ENCODE assay signal across 8 cellular contexts in genomic region chr2:237474511-237474911, GRCh38. TPM values are rescaled to one million over a fixed set of nuclear protein-coding genes. Genes with fewer than 3 reads are reported as not detected.
DNase-seq lines count a peak whose midpoint lies in the region; ATAC-seq and TF ChIP-seq lines count a peak whose summit lies in the region.

No MANE protein-coding gene starts in this region.

- no peak overlapping the region for H3K23ac ChIP-seq in neuronal stem cell (ENCODE audit: low read depth, low read length, poor library complexity)

- peak overlapping the region; percentile 95 for H2AFZ ChIP-seq in neuronal stem cell (ENCODE audit: low read length)

- peak overlapping the region; percentile 41 for H2AK5ac ChIP-seq in neuronal stem cell (ENCODE audit: low read depth, low read length)

- no peak overlapping the region for H3K9ac ChIP-seq in neuronal stem cell (ENCODE audit: low read depth, low read length, poor library complexity)

- WGBS in esophagus squamous epithelium, 2 donors, result 44 to 69% methylated on average over 4 to 5 of the region's 10 CpGs
- no CpG with 5 or more reads among the region's 10 CpGs for WGBS in neuronal stem cell (ENCODE audit: extremely low coverage in 2 of 2, insufficient read length in 2 of 2, insufficient replicate concordance in 1 of 2), 2 donors

- peaks cover 16% of the 10 kb centered on the region for H3K4me1 ChIP-seq in CD8-positive, alpha-beta T cell (ENCODE audit: insufficient read depth, low read length)
- peaks cover 8% of the 10 kb centered on the region for H3K4me1 ChIP-seq in RWPE2 (ENCODE audit: insufficient read depth, poor library complexity, severe bottlenecking)
- peaks cover 6 to 49% (median 12%) of the 10 kb centered on the region in 3 donors for H3K4me1 ChIP-seq in esophagus squamous epithelium
- H3K4me1 ChIP-seq in neuronal stem cell (ENCODE audit: control insufficient read depth in 2 of 2, insufficient read depth in 1 of 2, low read depth in 1 of 2, low read length in 2 of 2), result peaks cover 3 to 7% of the 10 kb centered on the region in 2 donors

- no peak overlapping the region for H4K8ac ChIP-seq in neuronal stem cell (ENCODE audit: low read depth, low read length)

- intact Hi-C loops in CD8-positive, alpha-beta T cell (cut with DNase I, micrococcal nuclease), result no loop called here
- intact Hi-C loops in esophagus squamous epithelium (cut with DNase I), result loop anchor here (10.0 kb wide), 1 partner anchor 320 kb away; no protein-coding TSS in a partner anchor

- no peak for ATAC-seq in CD8-positive, alpha-beta T cell
- ATAC-seq in RWPE2 (ENCODE audit: low read depth) (no peak), HG02623 (IDR thresholded peaks at IDR 0.05; ENCODE audit: unreplicated experiment) (no peak), HG03521 (IDR thresholded peaks at IDR 0.05; ENCODE audit: unreplicated experiment) (no peak), GM21529 (IDR thresholded peaks at IDR 0.05; ENCODE audit: unreplicated experiment) (no peak)

- no peaks in the 10 kb centered on the region for H3K27me3 ChIP-seq in CD8-positive, alpha-beta T cell (ENCODE audit: insufficient read depth, low read length)
- H3K27me3 ChIP-seq in RWPE2 (ENCODE audit: insufficient read depth, poor library complexity, severe bottlenecking), result no peaks in the 10 kb centered on the region
- peaks cover 0 to 8% (median 0%) of the 10 kb centered on the region in 4 donors for H3K27me3 ChIP-seq in esophagus squamous epithelium
- H3K27me3 ChIP-seq in neuronal stem cell (ENCODE audit: control insufficient read depth in 3 of 3, insufficient read depth in 3 of 3, low read depth in 1 of 3, low read length in 3 of 3), result peaks cover 0 to 21% (median 14%) of the 10 kb centered on the region in 3 experiments

- H3K79me1 ChIP-seq in neuronal stem cell (ENCODE audit: low read depth, low read length), result no peaks in the 10 kb centered on the region

- H4K91ac ChIP-seq in neuronal stem cell (ENCODE audit: low read depth, low read length, poor library complexity), result no peak overlapping the region

- H3K27me3 Mint-ChIP-seq in CD8-positive, alpha-beta T cell (ENCODE audit: low read depth), result peaks cover 22% of the 10 kb centered on the region

- H2BK120ac ChIP-seq in neuronal stem cell (ENCODE audit: low read depth, low read length), result no peak overlapping the region

- H2BK15ac ChIP-seq in neuronal stem cell (ENCODE audit: low read length), result peak overlapping the region; percentile 64

- peak overlapping the region; percentile 39 for H3K27ac ChIP-seq in CD8-positive, alpha-beta T cell (ENCODE audit: low read depth, low read length)
- H3K27ac ChIP-seq in RWPE2 (ENCODE audit: poor library complexity, severe bottlenecking), result peak overlapping the region; percentile 72
- H3K27ac ChIP-seq in esophagus squamous epithelium, result peak overlapping the region; percentile 87 to 96 (median 91)
- H3K27ac ChIP-seq in neuronal stem cell (replicated peaks; ENCODE audit: low read length), result no peak overlapping the region

- H3K4me2 ChIP-seq in neuronal stem cell (ENCODE audit: insufficient read depth, low read length, poor library complexity, severe bottlenecking), result peak overlapping the region; percentile 67

- H3K36me3 Mint-ChIP-seq in CD8-positive, alpha-beta T cell, result no peaks in the 10 kb centered on the region

- no peak for TF ChIP-seq POLR2A in esophagus squamous epithelium (IDR thresholded peaks at IDR 0.05)

- TF ChIP-seq CTCF in CD8-positive, alpha-beta T cell (IDR thresholded peaks at IDR 0.05), result no peak
- no peak for TF ChIP-seq CTCF in RWPE2 (IDR thresholded peaks at IDR 0.05; ENCODE audit: poor library complexity, severe bottlenecking)
- TF ChIP-seq CTCF in esophagus squamous epithelium (IDR thresholded peaks at IDR 0.05), result no peak
- TF ChIP-seq CTCF in GM10248 (IDR thresholded peaks at IDR 0.05; ENCODE audit: control extremely low read depth, extremely low read depth, low read depth, missing control alignments), result no peak

- peaks cover 18% of the 10 kb centered on the region for H3K4me1 Mint-ChIP-seq in CD8-positive, alpha-beta T cell (ENCODE audit: low read depth)

- CTCF ChIA-PET in CD8-positive, alpha-beta T cell (lab: Charles Lee), result interaction anchor here (0.6 to 6.8 kb wide), 12 partner anchors 28 to 323 kb away, joined by 3 to 230 read pairs (median 4); no protein-coding TSS in a partner anchor
- CTCF ChIA-PET in GM10248 (lab: Yijun Ruan, JAX), result interaction anchor here (1.5 to 2.8 kb wide), 6 partner anchors 24 to 353 kb away, joined by 7 to 19 read pairs (median 8); no protein-coding TSS in a partner anchor

- H3K4me3 ChIP-seq in CD8-positive, alpha-beta T cell (ENCODE audit: low read depth, low read length), result peak overlapping the region; percentile 34
- H3K4me3 ChIP-seq in RWPE2 (ENCODE audit: severe bottlenecking), result peak overlapping the region; percentile 97
- H3K4me3 ChIP-seq in esophagus squamous epithelium, result peak overlapping the region; percentile 56 to 91 (median 74)
- H3K4me3 ChIP-seq in neuronal stem cell (ENCODE audit: low read length in 2 of 2), result peak overlapping the region; percentile 58 to 88

- POLR2A ChIA-PET in CD8-positive, alpha-beta T cell (lab: Charles Lee), result interaction anchor here (2.7 to 2.8 kb wide), 2 partner anchors 45 to 52 kb away, joined by 11 to 31 read pairs; no protein-coding TSS in a partner anchor
- POLR2A ChIA-PET in GM10248 (lab: Yijun Ruan, JAX), result no interaction called here

- H3K9me3 ChIP-seq in CD8-positive, alpha-beta T cell (ENCODE audit: low read length), result no peaks in the 10 kb centered on the region
- no peaks in the 10 kb centered on the region for H3K9me3 ChIP-seq in RWPE2 (ENCODE audit: severe bottlenecking)
- H3K9me3 ChIP-seq in esophagus squamous epithelium, result no peaks in the 10 kb centered on the region
- H3K9me3 ChIP-seq in neuronal stem cell (replicated peaks in 1 of 2; ENCODE audit: control insufficient read depth in 2 of 2, insufficient read depth in 1 of 2, low read depth in 1 of 2, low read length in 2 of 2), result no peaks in the 10 kb centered on the region

- H3K36me3 ChIP-seq in CD8-positive, alpha-beta T cell (ENCODE audit: insufficient read depth, low read length), result no peaks in the 10 kb centered on the region
- H3K36me3 ChIP-seq in RWPE2 (ENCODE audit: low read depth) (no peaks in the 10 kb centered on the region), esophagus squamous epithelium (no peaks in the 10 kb centered on the region), neuronal stem cell (replicated peaks in 1 of 2; ENCODE audit: control insufficient read depth in 2 of 2, insufficient read depth in 2 of 2, low read length in 2 of 2) (no peaks in the 10 kb centered on the region)

- no peak overlapping the region for H3K4ac ChIP-seq in neuronal stem cell (ENCODE audit: low read length)

- H3K27ac Mint-ChIP-seq in CD8-positive, alpha-beta T cell, result peak overlapping the region; percentile 86

- no peaks in the 10 kb centered on the region for H3K9me3 Mint-ChIP-seq in CD8-positive, alpha-beta T cell

- H3K14ac ChIP-seq in neuronal stem cell (ENCODE audit: low read length), result no peak overlapping the region

- H3K4me3 Mint-ChIP-seq in CD8-positive, alpha-beta T cell, result peak overlapping the region; percentile 84

- DNase-seq in CD8-positive, alpha-beta T cell, result no peak
- DNase-seq in RWPE2 (ENCODE audit: low spot score) (no peak), esophagus squamous epithelium (lab: John Stamatoyannopoulos, UW) (no peak), neuronal stem cell (ENCODE audit: low spot score) (no peak), GM10248 (ENCODE audit: extremely low spot score) (no peak)

- no peak overlapping the region for H3K18ac ChIP-seq in neuronal stem cell (ENCODE audit: low read length)

- H2BK5ac ChIP-seq in neuronal stem cell (ENCODE audit: low read length), result no peak overlapping the region

- H2BK12ac ChIP-seq in neuronal stem cell (ENCODE audit: low read length), result no peak overlapping the region

RNA-seq across cellular contexts. Expression of gene MLPH, which starts 12.5 kb away (rescaled TPM):
- not detected for total RNA-seq in CD8-positive, alpha-beta T cell
- total RNA-seq in esophagus squamous epithelium, result 10 to 100 TPM in 2 of 4 donors, 1 to 10 TPM in 2; 1.8 to 10.5 (median 7.6) TPM
- 0.03 TPM for polyA plus RNA-seq in neuronal stem cell (2013, experiment 1 of 2)
- polyA plus RNA-seq in neuronal stem cell (2013, experiment 2 of 2), result 0.08 TPM

Comparison
In these comparisons a context has a peak if more than half of its experiments do, and no peak if none do; other contexts are left out.
1. H3K4me3 ChIP-seq: peak in every context shown above with its lines; median percentile 97 in RWPE2; 74 in esophagus squamous epithelium; 73 in neuronal stem cell; 34 in CD8-positive, alpha-beta T cell.